ENCODE assay signal across 1 cellular context in the genomic region with DNA sequence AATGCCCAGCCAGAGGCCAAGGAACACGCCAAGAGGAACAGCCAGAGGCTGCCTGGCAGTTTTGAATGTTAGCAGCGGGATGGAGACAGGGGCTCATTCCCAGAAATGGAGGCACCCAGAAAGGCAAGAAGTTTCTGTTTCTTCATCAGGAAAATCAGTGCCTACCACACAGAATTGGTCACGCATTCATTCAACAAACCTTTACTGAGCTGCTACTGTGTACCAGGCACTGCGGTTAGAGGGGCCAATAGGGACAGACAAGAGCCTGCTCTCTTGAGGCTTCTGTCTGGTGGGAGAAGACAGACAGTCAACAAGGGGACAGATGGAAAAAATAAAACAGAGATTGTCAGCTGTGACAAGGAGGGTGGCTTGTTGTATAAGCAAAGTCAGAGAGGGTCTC.
TF ChIP-seq lines count a peak whose summit lies in the region.

No MANE protein-coding gene starts in this region.

TF ChIP-seq in A549, 52 proteins besides CTCF, POLR2A, EP300 and RAD21 (continued from another document):
- TF ChIP-seq, protein P1, sequence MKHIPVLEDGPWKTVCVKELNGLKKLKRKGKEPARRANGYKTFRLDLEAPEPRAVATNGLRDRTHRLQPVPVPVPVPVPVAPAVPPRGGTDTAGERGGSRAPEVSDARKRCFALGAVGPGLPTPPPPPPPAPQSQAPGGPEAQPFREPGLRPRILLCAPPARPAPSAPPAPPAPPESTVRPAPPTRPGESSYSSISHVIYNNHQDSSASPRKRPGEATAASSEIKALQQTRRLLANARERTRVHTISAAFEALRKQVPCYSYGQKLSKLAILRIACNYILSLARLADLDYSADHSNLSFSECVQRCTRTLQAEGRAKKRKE (CRISPR knock-in tag; IDR thresholded peaks at IDR 0.05; ENCODE audit: low read depth): no peak
